32 cellular contexts compared by ENCODE assay signal in genomic region chr22:32132783-32133182, GRCh38. TPM values are rescaled to one million over a fixed set of nuclear protein-coding genes. Genes with fewer than 3 reads are reported as not detected.
"Had no signal": no experiment of that assay in that cellular context is flagged by ENCODE, and none has a peak within 500 bp of the region (broad histone marks: within the 10 kb centered on the region; RNA-seq: fewer than 3 reads in every experiment).

No MANE protein-coding gene starts in this region.

- H3K9me3 Mint-ChIP-seq: stimulated activated effector memory CD8-positive, alpha-beta T cell treated with anti-CD3 and anti-CD28 coated beads, Interleukin-12 subunit alpha, Interleukin-12 subunit beta, amount 100 ng/mL, for 72 hours; stimulated activated memory B cell treated with anti-CD40 and anti-IgM and Interleukin-4, amounts not matched to agents 10 μg/mL and 1 μg/mL and 100 μg/mL, for 72 hours; stimulated activated naive B cell treated with anti-CD40 and anti-IgM and Interleukin-4, amounts not matched to agents 10 μg/mL and 1 μg/mL and 100 μg/mL, for 72 hours; stimulated activated naive CD8-positive, alpha-beta T cell treated with anti-CD3 and anti-CD28 coated beads, Interleukin-15, Interleukin-2, amounts not matched to agents 100 ng/mL and 50 ng/mL, for 24 hours; type B pancreatic cell had no signal

- H3K36me3 Mint-ChIP-seq: stimulated activated memory B cell treated with anti-CD40 and anti-IgM and Interleukin-4, amounts not matched to agents 10 μg/mL and 1 μg/mL and 100 μg/mL, for 72 hours; stimulated activated naive B cell treated with anti-CD40 and anti-IgM and Interleukin-4, amounts not matched to agents 10 μg/mL and 1 μg/mL and 100 μg/mL, for 72 hours; type B pancreatic cell had no signal

- H3K4me3 ChIP-seq: stomach, suprapubic skin, testis, thoracic aorta, thyroid gland, tibial artery, tibial nerve, transverse colon, upper lobe of left lung, upper lobe of right lung, uterus, vagina had no signal

- ATAC-seq: stimulated activated effector memory CD8-positive, alpha-beta T cell treated with anti-CD3 and anti-CD28 coated beads, Interleukin-12 subunit alpha, Interleukin-12 subunit beta, amount 100 ng/mL, for 72 hours; stimulated activated memory B cell treated with anti-CD40 and anti-IgM and Interleukin-4, amounts not matched to agents 10 μg/mL and 1 μg/mL and 100 μg/mL, for 72 hours; stimulated activated naive B cell treated with anti-CD40 and anti-IgM and Interleukin-4, amounts not matched to agents 10 μg/mL and 1 μg/mL and 100 μg/mL, for 72 hours; stimulated activated naive CD8-positive, alpha-beta T cell treated with anti-CD3 and anti-CD28 coated beads, Interleukin-15, amount 100 ng/mL, for 72 hours; stimulated activated naive CD8-positive, alpha-beta T cell treated with anti-CD3 and anti-CD28 coated beads, Interleukin-15, Interleukin-2, amounts not matched to agents 100 U/mL and 50 U/mL, for 24 hours; upper lobe of right lung had no signal

- DNase-seq: stimulated activated CD4-positive, alpha-beta T cell treated with anti-CD3 and anti-CD28 coated beads, Interleukin-2, amount 100 ng/mL, for 48 hours; stimulated activated CD4-positive, alpha-beta T cell treated with anti-CD3 and anti-CD28 coated beads, Interleukin-4, amount 100 ng/mL, for 1 hour; stimulated activated CD4-positive, alpha-beta T cell treated with anti-CD3 and anti-CD28 coated beads, Interleukin-4, amount 100 ng/mL, for 24 hours; stimulated activated CD4-positive, alpha-beta T cell treated with anti-CD3 and anti-CD28 coated beads, Interleukin-4, amount 100 ng/mL, for 4 hours; stimulated activated CD8-positive, alpha-beta memory T cell treated with anti-CD3 and anti-CD28 coated beads, Interleukin-4, amount 100 ng/mL, for 48 hours; stimulated activated naive B cell treated with anti-CD40 and anti-IgM and Interleukin-4, amounts not matched to agents 10 μg/mL and 1 μg/mL and 100 μg/mL, for 72 hours; stimulated activated naive CD4-positive, alpha-beta T cell; stimulated activated naive CD4-positive, alpha-beta T cell treated with Interleukin-2 at 50 U/mL for 16 hours; stimulated activated naive CD8-positive, alpha-beta T cell treated with anti-CD3 and anti-CD28 coated beads, Interleukin-15, amount 100 ng/mL, for 72 hours; stimulated activated naive CD8-positive, alpha-beta T cell treated with anti-CD3 and anti-CD28 coated beads, Interleukin-15, Interleukin-2, amounts not matched to agents 100 U/mL and 50 U/mL, for 24 hours; stomach; substantia nigra; testis; thyroid gland; tibial artery; transverse colon; trophoblast cell; upper lobe of right lung; uterus had no signal

- H3K27me3 Mint-ChIP-seq: stimulated activated memory B cell treated with anti-CD40 and anti-IgM and Interleukin-4, amounts not matched to agents 10 μg/mL and 1 μg/mL and 100 μg/mL, for 72 hours; stimulated activated naive CD8-positive, alpha-beta T cell treated with anti-CD3 and anti-CD28 coated beads, Interleukin-15, amount 100 ng/mL, for 72 hours; stimulated activated naive CD8-positive, alpha-beta T cell treated with anti-CD3 and anti-CD28 coated beads, Interleukin-15, Interleukin-2, amounts not matched to agents 100 ng/mL and 50 ng/mL, for 24 hours had no signal

- H3K27ac Mint-ChIP-seq: stimulated activated effector memory CD8-positive, alpha-beta T cell treated with anti-CD3 and anti-CD28 coated beads, Interleukin-12 subunit alpha, Interleukin-12 subunit beta, amount 100 ng/mL, for 72 hours; stimulated activated memory B cell treated with anti-CD40 and anti-IgM and Interleukin-4, amounts not matched to agents 10 μg/mL and 1 μg/mL and 100 μg/mL, for 72 hours; stimulated activated naive B cell treated with anti-CD40 and anti-IgM and Interleukin-4, amounts not matched to agents 10 μg/mL and 1 μg/mL and 100 μg/mL, for 72 hours; stimulated activated naive CD8-positive, alpha-beta T cell treated with anti-CD3 and anti-CD28 coated beads, Interleukin-15, Interleukin-2, amounts not matched to agents 100 ng/mL and 50 ng/mL, for 24 hours; type B pancreatic cell had no signal

- H3K4me3 Mint-ChIP-seq: stimulated activated effector memory CD8-positive, alpha-beta T cell treated with anti-CD3 and anti-CD28 coated beads, Interleukin-12 subunit alpha, Interleukin-12 subunit beta, amount 100 ng/mL, for 72 hours; stimulated activated memory B cell treated with anti-CD40 and anti-IgM and Interleukin-4, amounts not matched to agents 10 μg/mL and 1 μg/mL and 100 μg/mL, for 72 hours; stimulated activated naive B cell treated with anti-CD40 and anti-IgM and Interleukin-4, amounts not matched to agents 10 μg/mL and 1 μg/mL and 100 μg/mL, for 72 hours; stimulated activated naive CD8-positive, alpha-beta T cell treated with anti-CD3 and anti-CD28 coated beads, Interleukin-15, amount 100 ng/mL, for 72 hours; stimulated activated naive CD8-positive, alpha-beta T cell treated with anti-CD3 and anti-CD28 coated beads, Interleukin-15, Interleukin-2, amounts not matched to agents 100 ng/mL and 50 ng/mL, for 24 hours; type B pancreatic cell had no signal

RNA-seq across cellular contexts. Expression of gene C22orf42, which starts 26.3 kb away (rescaled TPM):
- total RNA-seq: stomach, subcutaneous adipose tissue, suprapubic skin, temporal lobe, thoracic aorta, thyroid gland, tibial nerve, transverse colon, upper lobe of left lung, upper lobe of right lung, ureter, urinary bladder, uterus, vagina had no signal
- polyA plus RNA-seq: urinary bladder had no signal
